ENCODE assay signal across 9 cellular contexts in genomic region chr17:75090871-75091854, GRCh38. TPM values are rescaled to one million over a fixed set of nuclear protein-coding genes. Genes with fewer than 3 reads are reported as not detected.
A peak's percentile ranks its signal among the peaks of the same experiment; 100 is the strongest.
DNase-seq lines count a peak whose midpoint lies in the region; ATAC-seq and TF ChIP-seq lines count a peak whose summit lies in the region.
"Had no signal": no experiment of that assay in that cellular context is flagged by ENCODE, and none has a peak within 500 bp of the region (broad histone marks: within the 10 kb centered on the region; RNA-seq: fewer than 3 reads in every experiment).

No MANE protein-coding gene starts in this region.

- H3K27me3 ChIP-seq in right atrium auricular region: no peaks in the 10 kb centered on the region
- H3K27me3 ChIP-seq in spleen (replicated peaks in 1 of 7): no peaks in the 10 kb centered on the region

- H3K27ac ChIP-seq in SK-N-MC: peak overlapping the region; percentile 69
- peak overlapping the region; percentile 70 to 82 for H3K27ac ChIP-seq in right atrium auricular region
- peak overlapping the region in 5 of 8 donors; percentile 42 to 70 (median 51) for H3K27ac ChIP-seq in spleen

- H3K36me3 ChIP-seq in SK-N-MC (ENCODE audit: insufficient read depth, low read length): no peaks in the 10 kb centered on the region
- no peaks in the 10 kb centered on the region for H3K36me3 ChIP-seq in right atrium auricular region
- H3K36me3 ChIP-seq in spleen: peaks cover 0 to 18% (median 0%) of the 10 kb centered on the region in 6 donors

- DNase-seq in SK-N-MC (ENCODE audit: low read depth, low spot score) (no peak), right atrium auricular region (ENCODE audit: low spot score) (no peak), spleen (peak; percentile 78), NCI-H2029 (lab: John Stamatoyannopoulos, UW) (no peak), hepatic stellate cell (ENCODE audit: low spot score) (no peak)
- DNase-seq: activated naive CD4-positive, alpha-beta T cell treated with anti-CD3 and anti-CD28 coated beads, Interleukin-2, amount 10 ng/mL, durations not matched to agents 7 days and 5 days; hippocampal formation; T-helper 1 cell had no signal

- no peak for ATAC-seq in HG02852 (IDR thresholded peaks at IDR 0.05; ENCODE audit: unreplicated experiment)

- H3K4me1 ChIP-seq in right atrium auricular region: peaks cover 5 to 62% of the 10 kb centered on the region in 2 donors
- H3K4me1 ChIP-seq in spleen: peaks cover 31 to 96% (median 75%) of the 10 kb centered on the region in 6 donors

- H3K9ac ChIP-seq in SK-N-MC (ENCODE audit: insufficient read length): peak overlapping the region; percentile 26

- TF ChIP-seq CTCF in right atrium auricular region (IDR thresholded peaks at IDR 0.05) (no peak), spleen (IDR thresholded peaks at IDR 0.05 in 8 of 11, conservative IDR thresholded peaks at IDR 0.05 in 3 of 11) (no peak)

- 41 to 78% (median 69%) methylated on average over 18 to 19 of the region's 19 CpGs for WGBS in spleen, 5 donors

- H3K9me3 ChIP-seq in SK-N-MC (ENCODE audit: low read depth, low read length) (no peaks in the 10 kb centered on the region), right atrium auricular region (no peaks in the 10 kb centered on the region), spleen (no peaks in the 10 kb centered on the region)

- H3K4me3 ChIP-seq in SK-N-MC (no peak overlapping the region), right atrium auricular region (peak overlapping the region in 1 of 2 donors; percentile 10), spleen (peak overlapping the region in 1 of 8 donors; percentile 11)

- TF ChIP-seq POLR2A in spleen (IDR thresholded peaks at IDR 0.05): no peak

- intact Hi-C loops in spleen (cut with DNase I; ENCODE audit: low total_unique reads): no loop called here

RNA-seq across cellular contexts. Expression of gene SLC16A5, which starts 3.4 kb away (rescaled TPM):
- 10 to 100 TPM; 16.5 to 34.1 TPM for total RNA-seq in right atrium auricular region
- 10 to 100 TPM in 6 of 7 donors, 1 to 10 TPM in 1; 9.3 to 31.0 (median 14.9) TPM for total RNA-seq in spleen
- 1 to 10 TPM; 3.1 to 6.4 (median 4.7) TPM for polyA plus RNA-seq in spleen

RNA-seq across cellular contexts. Expression of gene ARMC7, which starts 18.6 kb away (rescaled TPM):
- total RNA-seq in right atrium auricular region: 1 to 10 TPM; 4.9 to 9.5 TPM
- total RNA-seq in spleen: 10 to 100 TPM; 10.5 to 19.2 (median 14.7) TPM
- polyA plus RNA-seq in spleen: 10 to 100 TPM in 2 of 3 donors, 1 to 10 TPM in 1; 7.8 to 12.4 (median 10.0) TPM

RNA-seq across cellular contexts. Expression of gene NT5C, which starts 40.4 kb away (rescaled TPM):
- total RNA-seq in right atrium auricular region: 10 to 100 TPM; 41.4 to 77.5 TPM
- 10 to 100 TPM; 48.2 to 77.9 (median 54.6) TPM for total RNA-seq in spleen
- 100 to 1,000 TPM; 105 to 145 (median 139) TPM for polyA plus RNA-seq in spleen

RNA-seq across cellular contexts. Expression of gene KCTD2, which starts 44.1 kb away (rescaled TPM):
- 10 to 100 TPM; 17.9 to 28.4 TPM for total RNA-seq in right atrium auricular region
- 10 to 100 TPM; 23.0 to 28.4 (median 25.5) TPM for total RNA-seq in spleen
- polyA plus RNA-seq in spleen: 10 to 100 TPM; 11.0 to 27.2 (median 11.9) TPM

RNA-seq across cellular contexts. Expression of gene ATP5PD, which starts 44.4 kb away (rescaled TPM):
- total RNA-seq in right atrium auricular region: 100 to 1,000 TPM; 675 to 871 TPM
- total RNA-seq in spleen: 100 to 1,000 TPM; 124 to 164 (median 137) TPM
- polyA plus RNA-seq in spleen: 100 to 1,000 TPM; 257 to 312 (median 270) TPM
